Comparison of ENCODE assay signal across 25 cellular contexts in the genomic region with DNA sequence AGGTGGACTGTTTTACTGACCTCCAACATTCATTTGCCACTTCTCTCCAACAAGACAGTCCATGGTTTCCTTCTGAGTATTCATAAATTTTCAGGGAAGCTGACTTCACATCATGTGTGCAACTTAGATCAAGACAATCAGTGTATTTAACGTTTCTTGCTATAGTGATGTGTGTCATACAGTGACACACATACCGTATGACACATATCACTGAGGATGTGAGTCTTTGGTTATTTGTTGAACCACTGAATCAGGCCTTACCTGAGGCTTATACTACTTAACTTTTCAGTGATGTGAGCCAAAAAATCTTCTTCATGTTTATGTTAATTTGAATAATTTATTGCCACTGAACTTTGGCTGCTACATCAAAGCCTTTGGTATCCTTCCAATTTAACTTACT.
DNase-seq lines count a peak whose midpoint lies in the region; ATAC-seq, FAIRE-seq and TF ChIP-seq lines count a peak whose summit lies in the region.
"Had no signal": no experiment of that assay in that cellular context is flagged by ENCODE, and none has a peak within 500 bp of the region (broad histone marks: within the 10 kb centered on the region; RNA-seq: fewer than 3 reads in every experiment).

No MANE protein-coding gene starts in this region.

- POLR2A ChIA-PET in MCF 10A (lab: Yijun Ruan, JAX), result no interaction called here

- no peaks in the 10 kb centered on the region for H3K79me2 ChIP-seq in mammary epithelial cell (ENCODE audit: insufficient read depth, low read length)
- H3K79me2 ChIP-seq in astrocyte (ENCODE audit: insufficient read depth, low read length), result no peaks in the 10 kb centered on the region

- peaks cover 9% of the 10 kb centered on the region for H3K4me1 Mint-ChIP-seq in MCF 10A (ENCODE audit: insufficient read depth, unreplicated experiment)
- H3K4me1 Mint-ChIP-seq in astrocyte (ENCODE audit: low read depth, unreplicated experiment), result peaks cover 12% of the 10 kb centered on the region

- peak; percentile 63 for FAIRE-seq in astrocyte (lab: Jason Lieb, UNC)
- FAIRE-seq: A549, D721Med, GM12892, GM18507, H54, HTR-8/SVneo had no signal

- H3K9ac ChIP-seq in mammary epithelial cell (ENCODE audit: insufficient read depth, low read length) (no peak overlapping the region), astrocyte (ENCODE audit: low read length) (no peak overlapping the region)

- H3K4me1 ChIP-seq in mammary epithelial cell (ENCODE audit: insufficient read depth, low read length) (no peaks in the 10 kb centered on the region), astrocyte (ENCODE audit: insufficient read depth, low read length) (no peaks in the 10 kb centered on the region)

- BruUV-seq in mammary epithelial cell (replicated peaks; lab: Mats Ljungman, UMichigan) (no TSS peak), MCF 10A (replicated peaks; lab: Mats Ljungman, UMichigan) (no TSS peak)

- H3K27ac ChIP-seq in mammary epithelial cell (ENCODE audit: insufficient read depth, low read depth, low read length) (no peak overlapping the region), astrocyte (ENCODE audit: low read depth, low read length) (no peak overlapping the region)
- H3K27ac ChIP-seq: 22Rv1, A549, C4-2B, HL-60 had no signal

- H3K4me3 Mint-ChIP-seq in MCF 10A (ENCODE audit: unreplicated experiment) (no peak overlapping the region), astrocyte (ENCODE audit: unreplicated experiment) (no peak overlapping the region)
- H3K4me3 Mint-ChIP-seq: CD4-positive, alpha-beta T cell; GM23338 had no signal

- 0% methylated on average over 2 of the region's 2 CpGs for WGBS in mammary epithelial cell (ENCODE audit: low coverage, missing lambda C conversion rate)

- H3K9me3 ChIP-seq in mammary epithelial cell (replicated peaks; ENCODE audit: insufficient read depth, low read length), result no peaks in the 10 kb centered on the region
- no peaks in the 10 kb centered on the region for H3K9me3 ChIP-seq in astrocyte (ENCODE audit: insufficient read depth, low read depth, low read length)
- H3K9me3 ChIP-seq: A549, Caco-2 had no signal

- intact Hi-C loops in mammary epithelial cell (cut with micrococcal nuclease), result no loop called here
- intact Hi-C loops in MCF 10A (cut with micrococcal nuclease), result no loop called here

- H3K27ac Mint-ChIP-seq in MCF 10A (ENCODE audit: low read depth, unreplicated experiment) (no peak overlapping the region), astrocyte (ENCODE audit: unreplicated experiment) (no peak overlapping the region)
- H3K27ac Mint-ChIP-seq: CD4-positive, alpha-beta T cell; GM23338 had no signal

- H3K36me3 ChIP-seq in mammary epithelial cell (ENCODE audit: insufficient read depth, low read length), result no peaks in the 10 kb centered on the region
- H3K36me3 ChIP-seq in astrocyte (ENCODE audit: insufficient read depth, low read length), result no peaks in the 10 kb centered on the region

- H3K27me3 Mint-ChIP-seq in MCF 10A (ENCODE audit: insufficient read depth, unreplicated experiment) (no peaks in the 10 kb centered on the region), astrocyte (ENCODE audit: low read depth, unreplicated experiment) (no peaks in the 10 kb centered on the region)
- H3K27me3 Mint-ChIP-seq: CD4-positive, alpha-beta T cell had no signal

- ATAC-seq in esophagus mucosa, result peak; percentile 80
- ATAC-seq in GM19035 (IDR thresholded peaks at IDR 0.05; ENCODE audit: unreplicated experiment), result no peak
- ATAC-seq: A549, GM23338 had no signal

- no peaks in the 10 kb centered on the region for H4K20me1 ChIP-seq in mammary epithelial cell (ENCODE audit: insufficient read depth, low read length)
- no peaks in the 10 kb centered on the region for H4K20me1 ChIP-seq in astrocyte (ENCODE audit: insufficient read depth, low read length)

- H3K36me3 Mint-ChIP-seq in MCF 10A (ENCODE audit: insufficient read depth, unreplicated experiment) (peaks cover 5% of the 10 kb centered on the region), astrocyte (ENCODE audit: low read depth, unreplicated experiment) (no peaks in the 10 kb centered on the region)

- H3K4me2 ChIP-seq in mammary epithelial cell (ENCODE audit: insufficient read depth, low read depth, low read length), result no peak overlapping the region
- no peak overlapping the region for H3K4me2 ChIP-seq in astrocyte (ENCODE audit: low read length)
- H3K4me2 ChIP-seq: A549, GM23338 had no signal

- peak; percentile 36 for DNase-seq in mammary epithelial cell
- DNase-seq in MCF 10A (ENCODE audit: unreplicated experiment), result no peak
- DNase-seq in astrocyte (ENCODE audit: low read depth), result no peak
- no peak for DNase-seq in activated CD8-positive, alpha-beta memory T cell treated with anti-CD3 and anti-CD28 coated beads for 24 hours
- DNase-seq in DMS114 treated with DMSO at 0.1 percent for 48 hours (lab: John Stamatoyannopoulos, UW; ENCODE audit: unreplicated experiment), result no peak
- DNase-seq in NCI-H510A treated with DMSO at 0.1 percent for 48 hours (lab: John Stamatoyannopoulos, UW), result no peak
- DNase-seq: AML-193; Caco-2; CD4-positive, alpha-beta T cell; DMS153; DMS79; GDM1; HCEC 1CT had no signal

- H3K9me3 Mint-ChIP-seq in MCF 10A (ENCODE audit: unreplicated experiment) (no peaks in the 10 kb centered on the region), astrocyte (ENCODE audit: unreplicated experiment) (peaks cover 2% of the 10 kb centered on the region)
- H3K9me3 Mint-ChIP-seq: CD4-positive, alpha-beta T cell; GM23338 had no signal

- no peaks in the 10 kb centered on the region for H3K27me3 ChIP-seq in mammary epithelial cell (ENCODE audit: insufficient read depth, low read length)
- H3K27me3 ChIP-seq in astrocyte (ENCODE audit: insufficient read depth, low read length), result no peaks in the 10 kb centered on the region

- in situ Hi-C loops in mammary epithelial cell (cut with MboI; ENCODE audit: low sequenced_read_pairs in 2 of 2), result no loop called here

- H3K4me3 ChIP-seq in mammary epithelial cell (replicated peaks in 1 of 3; ENCODE audit: insufficient read depth in 1 of 3, low read depth in 2 of 3, low read length in 3 of 3), result no peak overlapping the region
- no peak overlapping the region for H3K4me3 ChIP-seq in astrocyte (ENCODE audit: insufficient read depth, low read depth, low read length)
- H3K4me3 ChIP-seq: A549, GM23338 had no signal

- dilution Hi-C loops in mammary epithelial cell (cut with HindIII; ENCODE audit: low sequenced_read_pairs), result no loop called here

- no peak overlapping the region for H2AFZ ChIP-seq in mammary epithelial cell (ENCODE audit: low read depth, low read length)
- H2AFZ ChIP-seq in astrocyte (ENCODE audit: low read depth, low read length), result no peak overlapping the region

- CTCF ChIA-PET in mammary epithelial cell (lab: Charles Lee; ENCODE audit: low non-redundant PET), result no interaction called here
- CTCF ChIA-PET in MCF 10A (lab: Yijun Ruan, JAX), result interaction anchor here (0.5 kb wide), 1 partner anchor 125 kb away, joined by 4 read pairs; no protein-coding TSS in a partner anchor

- TF ChIP-seq CTCF in mammary epithelial cell (conservative IDR thresholded peaks at IDR 0.05 in 1 of 2, IDR thresholded peaks at IDR 0.05 in 1 of 2; ENCODE audit: extremely low read depth in 1 of 2, insufficient read depth in 1 of 2, low read depth in 1 of 2, low read length in 2 of 2) (no peak), MCF 10A (IDR thresholded peaks at IDR 0.05; ENCODE audit: unreplicated experiment) (no peak), astrocyte (IDR thresholded peaks at IDR 0.05; ENCODE audit: insufficient read depth, low read depth, low read length) (no peak)
